1 cellular context compared by ENCODE assay signal in the genomic region with DNA sequence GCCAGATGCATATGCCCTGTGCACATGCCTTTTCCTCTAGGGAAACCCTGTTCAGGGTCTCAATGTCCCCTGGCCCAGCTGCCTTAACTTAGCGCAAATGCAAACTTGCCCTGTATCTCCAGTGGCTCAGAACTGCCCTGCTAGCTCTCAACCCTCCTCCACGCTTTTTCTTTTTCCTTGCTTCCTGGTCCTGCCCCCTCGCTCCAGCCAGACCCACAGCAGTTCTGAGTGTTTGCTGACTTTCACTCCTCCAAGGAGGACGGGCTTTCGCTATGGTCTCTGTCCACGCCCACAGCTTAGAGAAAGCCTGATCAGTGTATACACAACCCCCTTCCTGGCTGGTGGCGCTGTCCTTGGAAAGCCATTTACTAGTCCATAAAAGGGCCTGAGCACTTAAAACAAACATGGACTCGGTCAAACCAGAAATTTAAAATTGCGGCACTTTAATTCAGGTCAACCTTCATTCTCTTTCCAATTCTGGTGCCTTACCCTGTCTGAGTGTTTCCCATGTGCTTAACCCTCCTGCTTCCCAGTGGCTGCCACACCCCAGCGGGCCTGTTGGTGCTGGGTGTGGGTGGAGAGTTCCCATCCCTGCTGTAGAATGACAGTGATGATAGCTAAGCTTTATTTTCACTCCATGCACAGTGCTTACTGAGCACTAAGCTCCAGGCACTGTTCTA.
TF ChIP-seq lines count a peak whose summit lies in the region.

No MANE protein-coding gene starts in this region.

TF ChIP-seq in GM23338, 12 proteins besides CTCF, POLR2A, EP300 and RAD21 (continued from another document):
- TF ChIP-seq, protein P1, sequence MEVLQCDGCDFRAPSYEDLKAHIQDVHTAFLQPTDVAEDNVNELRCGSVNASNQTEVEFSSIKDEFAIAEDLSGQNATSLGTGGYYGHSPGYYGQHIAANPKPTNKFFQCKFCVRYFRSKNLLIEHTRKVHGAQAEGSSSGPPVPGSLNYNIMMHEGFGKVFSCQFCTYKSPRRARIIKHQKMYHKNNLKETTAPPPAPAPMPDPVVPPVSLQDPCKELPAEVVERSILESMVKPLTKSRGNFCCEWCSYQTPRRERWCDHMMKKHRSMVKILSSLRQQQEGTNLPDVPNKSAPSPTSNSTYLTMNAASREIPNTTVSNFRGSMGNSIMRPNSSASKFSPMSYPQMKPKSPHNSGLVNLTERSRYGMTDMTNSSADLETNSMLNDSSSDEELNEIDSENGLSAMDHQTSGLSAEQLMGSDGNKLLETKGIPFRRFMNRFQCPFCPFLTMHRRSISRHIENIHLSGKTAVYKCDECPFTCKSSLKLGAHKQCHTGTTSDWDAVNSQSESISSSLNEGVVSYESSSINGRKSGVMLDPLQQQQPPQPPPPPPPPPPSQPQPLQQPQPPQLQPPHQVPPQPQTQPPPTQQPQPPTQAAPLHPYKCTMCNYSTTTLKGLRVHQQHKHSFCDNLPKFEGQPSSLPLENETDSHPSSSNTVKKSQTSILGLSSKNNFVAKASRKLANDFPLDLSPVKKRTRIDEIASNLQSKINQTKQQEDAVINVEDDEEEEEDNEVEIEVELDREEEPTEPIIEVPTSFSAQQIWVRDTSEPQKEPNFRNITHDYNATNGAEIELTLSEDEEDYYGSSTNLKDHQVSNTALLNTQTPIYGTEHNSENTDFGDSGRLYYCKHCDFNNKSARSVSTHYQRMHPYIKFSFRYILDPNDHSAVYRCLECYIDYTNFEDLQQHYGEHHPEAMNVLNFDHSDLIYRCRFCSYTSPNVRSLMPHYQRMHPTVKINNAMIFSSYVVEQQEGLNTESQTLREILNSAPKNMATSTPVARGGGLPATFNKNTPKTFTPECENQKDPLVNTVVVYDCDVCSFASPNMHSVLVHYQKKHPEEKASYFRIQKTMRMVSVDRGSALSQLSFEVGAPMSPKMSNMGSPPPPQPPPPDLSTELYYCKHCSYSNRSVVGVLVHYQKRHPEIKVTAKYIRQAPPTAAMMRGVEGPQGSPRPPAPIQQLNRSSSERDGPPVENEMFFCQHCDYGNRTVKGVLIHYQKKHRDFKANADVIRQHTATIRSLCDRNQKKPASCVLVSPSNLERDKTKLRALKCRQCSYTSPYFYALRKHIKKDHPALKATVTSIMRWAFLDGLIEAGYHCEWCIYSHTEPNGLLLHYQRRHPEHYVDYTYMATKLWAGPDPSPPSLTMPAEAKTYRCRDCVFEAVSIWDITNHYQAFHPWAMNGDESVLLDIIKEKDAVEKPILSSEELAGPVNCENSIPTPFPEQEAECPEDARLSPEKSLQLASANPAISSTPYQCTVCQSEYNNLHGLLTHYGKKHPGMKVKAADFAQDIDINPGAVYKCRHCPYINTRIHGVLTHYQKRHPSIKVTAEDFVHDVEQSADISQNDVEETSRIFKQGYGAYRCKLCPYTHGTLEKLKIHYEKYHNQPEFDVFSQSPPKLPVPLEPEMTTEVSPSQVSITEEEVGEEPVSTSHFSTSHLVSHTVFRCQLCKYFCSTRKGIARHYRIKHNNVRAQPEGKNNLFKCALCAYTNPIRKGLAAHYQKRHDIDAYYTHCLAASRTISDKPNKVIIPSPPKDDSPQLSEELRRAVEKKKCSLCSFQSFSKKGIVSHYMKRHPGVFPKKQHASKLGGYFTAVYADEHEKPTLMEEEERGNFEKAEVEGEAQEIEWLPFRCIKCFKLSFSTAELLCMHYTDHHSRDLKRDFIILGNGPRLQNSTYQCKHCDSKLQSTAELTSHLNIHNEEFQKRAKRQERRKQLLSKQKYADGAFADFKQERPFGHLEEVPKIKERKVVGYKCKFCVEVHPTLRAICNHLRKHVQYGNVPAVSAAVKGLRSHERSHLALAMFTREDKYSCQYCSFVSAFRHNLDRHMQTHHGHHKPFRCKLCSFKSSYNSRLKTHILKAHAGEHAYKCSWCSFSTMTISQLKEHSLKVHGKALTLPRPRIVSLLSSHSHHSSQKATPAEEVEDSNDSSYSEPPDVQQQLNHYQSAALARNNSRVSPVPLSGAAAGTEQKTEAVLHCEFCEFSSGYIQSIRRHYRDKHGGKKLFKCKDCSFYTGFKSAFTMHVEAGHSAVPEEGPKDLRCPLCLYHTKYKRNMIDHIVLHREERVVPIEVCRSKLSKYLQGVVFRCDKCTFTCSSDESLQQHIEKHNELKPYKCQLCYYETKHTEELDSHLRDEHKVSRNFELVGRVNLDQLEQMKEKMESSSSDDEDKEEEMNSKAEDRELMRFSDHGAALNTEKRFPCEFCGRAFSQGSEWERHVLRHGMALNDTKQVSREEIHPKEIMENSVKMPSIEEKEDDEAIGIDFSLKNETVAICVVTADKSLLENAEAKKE (CRISPR knock-in tag; IDR thresholded peaks at IDR 0.05) = no peak
